In genomic region chr14:92968291-92969020, GRCh38 we compare ENCODE assay signal across 29 cellular contexts. TPM values are rescaled to one million over a fixed set of nuclear protein-coding genes. Genes with fewer than 3 reads are reported as not detected.
DNase-seq lines count a peak whose midpoint lies in the region; ATAC-seq and TF ChIP-seq lines count a peak whose summit lies in the region.
"Had no signal": no experiment of that assay in that cellular context is flagged by ENCODE, and none has a peak within 500 bp of the region (broad histone marks: within the 10 kb centered on the region; RNA-seq: fewer than 3 reads in every experiment).

No MANE protein-coding gene starts in this region.

- TF ChIP-seq CTCF in right atrium auricular region (IDR thresholded peaks at IDR 0.05), result no peak
- no peak for TF ChIP-seq CTCF in glutamatergic neuron (IDR thresholded peaks at IDR 0.05; ENCODE audit: partially characterized antibody, unreplicated experiment)
- TF ChIP-seq CTCF in progenitor cell of endocrine pancreas (IDR thresholded peaks at IDR 0.05; ENCODE audit: unreplicated experiment), result no peak
- no peak for TF ChIP-seq CTCF in upper lobe of right lung (IDR thresholded peaks at IDR 0.05)

- H3K36me3 Mint-ChIP-seq in glutamatergic neuron (ENCODE audit: unreplicated experiment) (peaks cover 4% of the 10 kb centered on the region), progenitor cell of endocrine pancreas (ENCODE audit: insufficient read depth) (peaks cover 17% of the 10 kb centered on the region)

- H3K27me3 ChIP-seq in right atrium auricular region, result no peaks in the 10 kb centered on the region
- H3K27me3 ChIP-seq in upper lobe of right lung, result no peaks in the 10 kb centered on the region
- H3K27me3 ChIP-seq: BLaER1 treated with 17β-estradiol and CSF1 and Interleukin-3, amounts not matched to agents 10 nM and 100 nM; SJSA1 had no signal

- DNase-seq in right atrium auricular region (ENCODE audit: low spot score), result no peak
- no peak for DNase-seq in left ventricle myocardium superior
- DNase-seq in glutamatergic neuron, result no peak
- DNase-seq in progenitor cell of endocrine pancreas (ENCODE audit: low spot score, unreplicated experiment), result no peak
- DNase-seq in upper lobe of right lung, result no peak
- no peak for DNase-seq in activated CD8-positive, alpha-beta memory T cell treated with anti-CD3 and anti-CD28 coated beads for 24 hours
- DNase-seq in NCI-H1092 (lab: John Stamatoyannopoulos, UW), result no peak
- no peak for DNase-seq in AML-193 (lab: John Stamatoyannopoulos, UW)
- DNase-seq: CD8-positive, alpha-beta memory T cell; DMS 273 treated with DMSO at 0.1 percent for 48 hours; DMS79; EL; GDM1; GM23248; H7; Karpas-422; MV-4-11; NCI-H1105 treated with DMSO at 0.1 percent for 48 hours; NCI-H146; NCI-H1930; NCI-H2107; NCI-H446; NCI-H774 had no signal

- H3K27ac ChIP-seq in right atrium auricular region, result peak overlapping the region; percentile 64 to 65
- no peak overlapping the region for H3K27ac ChIP-seq in upper lobe of right lung
- H3K27ac ChIP-seq: BLaER1 treated with 17β-estradiol and CSF1 and Interleukin-3, amounts not matched to agents 10 nM and 100 nM; GM23248; SJSA1 had no signal

- H3K27ac Mint-ChIP-seq in glutamatergic neuron (ENCODE audit: unreplicated experiment) (peak overlapping the region; percentile 72), progenitor cell of endocrine pancreas (peak overlapping the region; percentile 20)

- H3K9me3 ChIP-seq in right atrium auricular region, result no peaks in the 10 kb centered on the region
- no peaks in the 10 kb centered on the region for H3K9me3 ChIP-seq in upper lobe of right lung
- H3K9me3 ChIP-seq: SJSA1 had no signal

- H3K27me3 Mint-ChIP-seq in glutamatergic neuron (ENCODE audit: unreplicated experiment) (peaks cover 11% of the 10 kb centered on the region), progenitor cell of endocrine pancreas (no peaks in the 10 kb centered on the region)
- H3K27me3 Mint-ChIP-seq: CD8-positive, alpha-beta memory T cell had no signal

- intact Hi-C loops in left ventricle myocardium superior (cut with micrococcal nuclease) (no loop called here), upper lobe of right lung (cut with DNase I) (no loop called here)

- no peak overlapping the region for H3K4me3 Mint-ChIP-seq in glutamatergic neuron (ENCODE audit: unreplicated experiment)
- H3K4me3 Mint-ChIP-seq in progenitor cell of endocrine pancreas (ENCODE audit: low read depth), result no peak overlapping the region
- H3K4me3 Mint-ChIP-seq: CD8-positive, alpha-beta memory T cell had no signal

- H3K4me1 ChIP-seq in right atrium auricular region (peaks cover 0 to 32% of the 10 kb centered on the region in 2 donors), upper lobe of right lung (peaks cover 18% of the 10 kb centered on the region)

- H3K4me3 ChIP-seq in right atrium auricular region, result no peak overlapping the region
- H3K4me3 ChIP-seq in upper lobe of right lung, result no peak overlapping the region
- H3K4me3 ChIP-seq: BLaER1 treated with 17β-estradiol and CSF1 and Interleukin-3, amounts not matched to agents 10 nM and 100 nM; GM12878; GM23248; SJSA1 had no signal

- ATAC-seq in left ventricle myocardium superior, result no peak
- ATAC-seq in upper lobe of right lung, result peak; percentile 64
- ATAC-seq: GM12878, HepG2, Right ventricle myocardium inferior had no signal

- H3K36me3 ChIP-seq in right atrium auricular region (no peaks in the 10 kb centered on the region), upper lobe of right lung (no peaks in the 10 kb centered on the region)
- H3K36me3 ChIP-seq: SJSA1 had no signal

- H3K9me3 Mint-ChIP-seq in glutamatergic neuron (ENCODE audit: unreplicated experiment) (peaks cover 18% of the 10 kb centered on the region), progenitor cell of endocrine pancreas (ENCODE audit: low read depth) (peaks cover 12% of the 10 kb centered on the region)

- H3K4me1 Mint-ChIP-seq in glutamatergic neuron (ENCODE audit: low read depth, unreplicated experiment) (peaks cover 34% of the 10 kb centered on the region), progenitor cell of endocrine pancreas (ENCODE audit: low read depth) (peaks cover 7% of the 10 kb centered on the region)

RNA-seq across cellular contexts. Expression of gene CHGA, which starts 45.5 kb away (rescaled TPM):
- total RNA-seq in right atrium auricular region (not detected), left ventricle myocardium superior (not detected), glutamatergic neuron (ENCODE audit: unreplicated experiment) (663 TPM), progenitor cell of endocrine pancreas (1,495 and 1,590 TPM in 2 replicates), upper lobe of right lung (not detected)
- total RNA-seq: CD8-positive, alpha-beta memory T cell; GM23248; HepG2; HT-29; Right ventricle myocardium inferior; SJSA1 had no signal

Comparison
In these comparisons a context has a peak if more than half of its experiments do, and no peak if none do; other contexts are left out.
1. RNA of gene CHGA, which starts 45.5 kb away (total RNA-seq): 1,495 to 1,590 TPM in progenitor cell of endocrine pancreas and 663 TPM in glutamatergic neuron (single experiment); not detected in right atrium auricular region, not detected in left ventricle myocardium superior (single experiment) and not detected in upper lobe of right lung (single experiment); every median in the first group is over 100 times any median in the second.